In the genomic region with DNA sequence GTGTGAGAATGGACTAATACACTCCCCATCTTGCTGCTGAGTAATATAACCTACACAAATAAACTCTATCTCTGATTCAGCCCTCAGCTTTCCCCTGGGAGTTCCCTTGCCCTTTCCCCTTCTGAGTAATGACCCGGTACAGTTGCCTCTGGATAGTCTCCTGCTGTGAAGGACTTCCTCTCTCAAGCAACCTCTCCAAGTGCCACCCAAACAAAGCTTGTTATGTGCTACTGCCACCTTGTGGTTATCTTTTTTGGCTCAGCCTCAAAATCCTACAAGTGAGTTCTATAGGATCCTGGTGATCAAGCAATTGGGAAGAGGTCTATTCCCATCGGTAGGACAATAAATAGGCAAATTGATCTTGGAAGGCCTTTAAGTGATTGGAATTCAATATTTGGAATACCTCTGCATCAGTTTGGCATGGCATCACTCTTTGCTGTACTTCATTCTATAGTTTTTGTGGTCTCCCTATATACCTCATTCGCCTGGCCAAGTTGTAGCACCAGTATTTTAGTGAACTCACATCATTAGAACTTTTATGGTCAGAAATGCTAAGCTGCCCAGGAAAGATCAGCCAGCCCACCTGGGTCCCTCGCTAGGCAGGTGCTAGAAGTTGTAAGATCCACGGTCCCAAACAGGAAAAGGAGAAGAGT, we compare ENCODE assay signal across 8 cellular contexts. TPM values are rescaled to one million over a fixed set of nuclear protein-coding genes. Genes with fewer than 3 reads are reported as not detected.
DNase-seq lines count a peak whose midpoint lies in the region; ATAC-seq and TF ChIP-seq lines count a peak whose summit lies in the region.

No MANE protein-coding gene starts in this region.

- peaks cover under 1% of the 10 kb centered on the region for H3K9me3 Mint-ChIP-seq in activated naive CD8-positive, alpha-beta T cell treated with anti-CD3 and anti-CD28 coated beads, Interleukin-2, amount 50 U/mL, for 24 hours

- no peak overlapping the region for H3K9ac ChIP-seq in PC-3 (ENCODE audit: low read length)

- TF ChIP-seq POLR2A in heart left ventricle (IDR thresholded peaks at IDR 0.05): no peak

- no peak overlapping the region for H2AFZ ChIP-seq in PC-3 (ENCODE audit: low read length)

- WGBS in heart left ventricle, 4 donors: 48 to 67% (median 58%) methylated on average over 5 of the region's 5 CpGs

- H3K27ac ChIP-seq in PC-3 (ENCODE audit: low read length) (peak overlapping the region; percentile 89), heart left ventricle (no peak overlapping the region)

- no peaks in the 10 kb centered on the region for H3K9me3 ChIP-seq in PC-3 (ENCODE audit: low read length)
- H3K9me3 ChIP-seq in heart left ventricle: peaks cover 0 to 5% (median 0%) of the 10 kb centered on the region in 12 donors

- H3F3A ChIP-seq in PC-3 (ENCODE audit: low read length, unreplicated experiment): peaks cover 4% of the 10 kb centered on the region

- H3K4me2 ChIP-seq in PC-3 (ENCODE audit: low read length): peak overlapping the region; percentile 58

- H3K4me1 ChIP-seq in PC-3 (ENCODE audit: insufficient read depth, low read length) (peaks cover 11% of the 10 kb centered on the region), heart left ventricle (peaks cover 0 to 5% (median 0%) of the 10 kb centered on the region in 12 donors)

- no peaks in the 10 kb centered on the region for H3K36me3 Mint-ChIP-seq in activated naive CD8-positive, alpha-beta T cell treated with anti-CD3 and anti-CD28 coated beads, Interleukin-2, amount 50 U/mL, for 24 hours (ENCODE audit: low read depth)

- no peaks in the 10 kb centered on the region for H3K79me2 ChIP-seq in PC-3 (ENCODE audit: low read length)

- H3K27ac Mint-ChIP-seq in activated naive CD8-positive, alpha-beta T cell treated with anti-CD3 and anti-CD28 coated beads, Interleukin-2, amount 50 U/mL, for 24 hours: no peak overlapping the region

- peak; percentile 79 for TF ChIP-seq CTCF in PC-3 (conservative IDR thresholded peaks at IDR 0.05; ENCODE audit: low read depth, low read length)
- peak; percentile 34 to 68 (median 58) for TF ChIP-seq CTCF in heart left ventricle (IDR thresholded peaks at IDR 0.05)

- no peaks in the 10 kb centered on the region for H3K36me3 ChIP-seq in PC-3 (ENCODE audit: low read depth, low read length)
- H3K36me3 ChIP-seq in heart left ventricle: no peaks in the 10 kb centered on the region

- H3K4me3 ChIP-seq in PC-3 (ENCODE audit: low read length) (no peak overlapping the region), heart left ventricle (no peak overlapping the region)

- intact Hi-C loops in PC-3 (cut with micrococcal nuclease): loop anchor here (1.0 to 5.0 kb wide), 6 partner anchors 38 to 489 kb away; no protein-coding TSS in a partner anchor
- intact Hi-C loops in heart left ventricle (cut with DNase I): loop anchor here in 9 of 10 donors (2.0 to 10.0 kb wide), 7 partner anchors 51 to 489 kb away; no protein-coding TSS in a partner anchor

- peak; percentile 88 for ATAC-seq in GM21825 (IDR thresholded peaks at IDR 0.05; ENCODE audit: unreplicated experiment)
- peak; percentile 99 for ATAC-seq in PC-3
- ATAC-seq in activated naive CD8-positive, alpha-beta T cell treated with anti-CD3 and anti-CD28 coated beads, Interleukin-2, amount 50 U/mL, for 24 hours: peak; percentile 92
- ATAC-seq in heart left ventricle: peak in 3 of 4 donors; percentile 91 to 94 (median 93)
- ATAC-seq in HG03108 (IDR thresholded peaks at IDR 0.05; ENCODE audit: unreplicated experiment): no peak

- BruUV-seq in PC-3 (replicated peaks; lab: Mats Ljungman, UMichigan): no TSS peak

- H3K9me2 ChIP-seq in PC-3 (replicated peaks; ENCODE audit: low read length): no peaks in the 10 kb centered on the region

- no peaks in the 10 kb centered on the region for H4K20me1 ChIP-seq in PC-3 (ENCODE audit: low read length)

- H3K4me3 Mint-ChIP-seq in activated naive CD8-positive, alpha-beta T cell treated with anti-CD3 and anti-CD28 coated beads, Interleukin-2, amount 50 U/mL, for 24 hours: no peak overlapping the region

- CTCF ChIA-PET in PC-3 (lab: Charles Lee): interaction anchor here (0.5 to 0.6 kb wide), 2 partner anchors 209 to 364 kb away, joined by 3 to 6 read pairs; no protein-coding TSS in a partner anchor

- peak; percentile 73 for DNase-seq in GM04503 (ENCODE audit: low read depth)
- DNase-seq in Kasumi-1 (lab: John Stamatoyannopoulos, UW): peak; percentile 42 to 75
- peak; percentile 96 for DNase-seq in PC-3
- DNase-seq in activated naive CD8-positive, alpha-beta T cell treated with anti-CD3 and anti-CD28 coated beads, Interleukin-2, amount 50 U/mL, for 24 hours: peak; percentile 36
- DNase-seq in heart left ventricle: peak in 4 of 5 donors; percentile 28 to 53 (median 44)
- DNase-seq in putamen (ENCODE audit: low spot score): peak; percentile 50

- H3K4me1 Mint-ChIP-seq in activated naive CD8-positive, alpha-beta T cell treated with anti-CD3 and anti-CD28 coated beads, Interleukin-2, amount 50 U/mL, for 24 hours: peaks cover 2% of the 10 kb centered on the region

- H3K27me3 ChIP-seq in PC-3 (ENCODE audit: low read length) (no peaks in the 10 kb centered on the region), heart left ventricle (peaks cover 0 to 4% (median 0%) of the 10 kb centered on the region in 9 donors)

- POLR2A ChIA-PET in PC-3 (lab: Charles Lee; ENCODE audit: unreplicated experiment): interaction anchor here (0.6 kb wide), 2 partner anchors 150 to 360 kb away, joined by 3 to 12 read pairs; no protein-coding TSS in a partner anchor

- peaks cover 3% of the 10 kb centered on the region for H3K27me3 Mint-ChIP-seq in activated naive CD8-positive, alpha-beta T cell treated with anti-CD3 and anti-CD28 coated beads, Interleukin-2, amount 50 U/mL, for 24 hours

RNA-seq across cellular contexts. Expression of a gene that starts 40.1 kb away (rescaled TPM):
- total RNA-seq in PC-3 (2014; rRNA removed) (not detected in 2 replicates), heart left ventricle (not detected)
- polyA plus RNA-seq in heart left ventricle: not detected

Comparison
In these comparisons a context has a peak if more than half of its experiments do, and no peak if none do; other contexts are left out.
1. DNase-seq: peak in every context shown above with its lines; median percentile 96 in PC-3; 73 in GM04503; 58 in Kasumi-1; 50 in putamen; 44 in heart left ventricle; 36 in activated naive CD8-positive, alpha-beta T cell treated with anti-CD3 and anti-CD28 coated beads, Interleukin-2, amount 50 U/mL, for 24 hours.